Comparison of ENCODE assay signal across 14 cellular contexts in the genomic region with DNA sequence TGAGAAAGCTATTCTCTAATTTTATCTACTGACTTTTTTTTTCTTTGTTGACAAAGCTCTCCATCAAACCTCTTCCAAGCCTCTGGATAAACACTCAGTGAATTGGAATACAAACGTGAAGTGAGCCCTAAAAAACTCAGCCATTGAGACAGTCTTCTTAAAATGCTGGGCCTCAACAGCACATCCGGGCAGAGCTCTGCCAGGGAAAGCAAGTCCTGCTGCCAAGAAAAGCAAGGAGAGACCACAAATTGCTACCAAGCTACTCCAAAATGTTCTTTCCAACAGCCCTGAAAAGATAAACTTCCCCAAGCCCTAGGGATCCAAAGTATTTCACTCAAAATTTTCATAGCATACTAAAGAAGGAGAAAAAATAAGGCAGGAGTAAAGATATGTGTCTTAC. TPM values are rescaled to one million over a fixed set of nuclear protein-coding genes. Genes with fewer than 3 reads are reported as not detected.
DNase-seq lines count a peak whose midpoint lies in the region; ATAC-seq and TF ChIP-seq lines count a peak whose summit lies in the region.
"Had no signal": no experiment of that assay in that cellular context is flagged by ENCODE, and none has a peak within 500 bp of the region (broad histone marks: within the 10 kb centered on the region; RNA-seq: fewer than 3 reads in every experiment).

No MANE protein-coding gene starts in this region.

- intact Hi-C loops in left lung (cut with DNase I): no loop called here

- H3K79me2 ChIP-seq in ACC112 (ENCODE audit: control insufficient read depth, insufficient read depth, low read length, unreplicated experiment): no peaks in the 10 kb centered on the region

- H3K27me3 ChIP-seq in ACC112 (ENCODE audit: insufficient read depth, low read length) (peaks cover 73% of the 10 kb centered on the region), left lung (peaks cover under 1 to 69% of the 10 kb centered on the region in 2 donors)

- ATAC-seq in left lung (peak; percentile 82), HG02759 (IDR thresholded peaks at IDR 0.05; ENCODE audit: unreplicated experiment) (no peak), GM21737 (IDR thresholded peaks at IDR 0.05; ENCODE audit: unreplicated experiment) (no peak)
- ATAC-seq in effector memory CD8-positive, alpha-beta T cell (replicated peaks): no peak
- ATAC-seq: K562; natural killer cell; stimulated activated effector memory CD8-positive, alpha-beta T cell treated with anti-CD3 and anti-CD28 coated beads, Interleukin-12 subunit alpha, Interleukin-12 subunit beta, amount 100 ng/mL, for 72 hours had no signal

- no peaks in the 10 kb centered on the region for H3K4me1 Mint-ChIP-seq in effector memory CD8-positive, alpha-beta T cell (ENCODE audit: low read depth in 2 of 2)
- H3K4me1 Mint-ChIP-seq: natural killer cell; stimulated activated effector memory CD8-positive, alpha-beta T cell treated with anti-CD3 and anti-CD28 coated beads, Interleukin-12 subunit alpha, Interleukin-12 subunit beta, amount 100 ng/mL, for 72 hours had no signal

- H3K4me1 ChIP-seq in ACC112 (ENCODE audit: control insufficient read depth, insufficient read depth, low read length, unreplicated experiment) (peaks cover 15% of the 10 kb centered on the region), left lung (no peaks in the 10 kb centered on the region)

- no peak overlapping the region for H2AFZ ChIP-seq in ACC112 (ENCODE audit: low read length, unreplicated experiment)

- H3K9me3 Mint-ChIP-seq in effector memory CD8-positive, alpha-beta T cell: no peaks in the 10 kb centered on the region
- H3K9me3 Mint-ChIP-seq: activated naive CD4-positive, alpha-beta T cell treated with anti-CD3 and anti-CD28 coated beads for 36 hours; natural killer cell; stimulated activated effector memory CD8-positive, alpha-beta T cell treated with anti-CD3 and anti-CD28 coated beads, Interleukin-12 subunit alpha, Interleukin-12 subunit beta, amount 100 ng/mL, for 72 hours had no signal

- H3K36me3 Mint-ChIP-seq in effector memory CD8-positive, alpha-beta T cell (ENCODE audit: insufficient read depth): no peaks in the 10 kb centered on the region
- H3K36me3 Mint-ChIP-seq: natural killer cell; stimulated activated effector memory CD8-positive, alpha-beta T cell treated with anti-CD3 and anti-CD28 coated beads, Interleukin-12 subunit alpha, Interleukin-12 subunit beta, amount 100 ng/mL, for 72 hours had no signal

- H3K4me3 ChIP-seq in ACC112 (ENCODE audit: low read depth, low read length) (peak overlapping the region; percentile 24; the same call in 1 of the 2 replicates), left lung (no peak overlapping the region)
- H3K4me3 ChIP-seq: K562 had no signal

- no peak for TF ChIP-seq CTCF in left lung (IDR thresholded peaks at IDR 0.05)

- no peak overlapping the region for H3K27ac Mint-ChIP-seq in effector memory CD8-positive, alpha-beta T cell
- H3K27ac Mint-ChIP-seq: activated naive CD4-positive, alpha-beta T cell treated with anti-CD3 and anti-CD28 coated beads for 36 hours; natural killer cell; stimulated activated effector memory CD8-positive, alpha-beta T cell treated with anti-CD3 and anti-CD28 coated beads, Interleukin-12 subunit alpha, Interleukin-12 subunit beta, amount 100 ng/mL, for 72 hours had no signal

- H3K4me3 Mint-ChIP-seq in effector memory CD8-positive, alpha-beta T cell: no peak overlapping the region
- H3K4me3 Mint-ChIP-seq: activated naive CD4-positive, alpha-beta T cell treated with anti-CD3 and anti-CD28 coated beads for 36 hours; natural killer cell; stimulated activated effector memory CD8-positive, alpha-beta T cell treated with anti-CD3 and anti-CD28 coated beads, Interleukin-12 subunit alpha, Interleukin-12 subunit beta, amount 100 ng/mL, for 72 hours had no signal

- H3K27me3 Mint-ChIP-seq in effector memory CD8-positive, alpha-beta T cell: peaks cover 81 to 99% of the 10 kb centered on the region in 2 donors

- H3K27ac ChIP-seq in ACC112 (ENCODE audit: low read depth, low read length) (no peak overlapping the region), left lung (no peak overlapping the region)

- DNase-seq in LHCN-M2 (ENCODE audit: low read depth): peak; percentile 83
- peak; percentile 50 for DNase-seq in brain pericyte (ENCODE audit: low read depth, low spot score)
- DNase-seq in left lung: no peak
- no peak for DNase-seq in effector memory CD8-positive, alpha-beta T cell
- no peak for DNase-seq in SIG-M5 treated with dmso at 0.1 percent for 504 hours (lab: John Stamatoyannopoulos, UW; ENCODE audit: unreplicated experiment)
- DNase-seq: activated naive CD4-positive, alpha-beta T cell treated with anti-CD3 and anti-CD28 coated beads for 36 hours; AML-193; natural killer cell; NCI-H510A had no signal

- H3K36me3 ChIP-seq in ACC112 (ENCODE audit: insufficient read depth, low read length) (0 out of 2 replicates have a peak, but pooled peaks cover 5% of the 10 kb centered on the region), left lung (no peaks in the 10 kb centered on the region)

- no peaks in the 10 kb centered on the region for H3K9me3 ChIP-seq in left lung

RNA-seq across cellular contexts. Expression of a gene that starts 7.8 kb away (rescaled TPM):
- total RNA-seq in LHCN-M2 (2014; rRNA removed) (0.38 and 0.40 TPM in 2 replicates), left lung (1 to 10 TPM in 1 of 2 donors, under 1 TPM in 1; 0.89 to 1.5 TPM)
- 0.07 TPM for polyA plus RNA-seq in LHCN-M2 (2012)
- total RNA-seq: activated naive CD4-positive, alpha-beta T cell treated with anti-CD3 and anti-CD28 coated beads for 36 hours had no signal

Comparison
In these comparisons a context has a peak if more than half of its experiments do, and no peak if none do; other contexts are left out.
1. DNase-seq: peak in LHCN-M2 (single experiment) and brain pericyte (single experiment); none in left lung (0 of 2), effector memory CD8-positive, alpha-beta T cell (0 of 3) and SIG-M5 treated with dmso at 0.1 percent for 504 hours (single experiment).